1 cellular context compared by ENCODE assay signal in the genomic region with DNA sequence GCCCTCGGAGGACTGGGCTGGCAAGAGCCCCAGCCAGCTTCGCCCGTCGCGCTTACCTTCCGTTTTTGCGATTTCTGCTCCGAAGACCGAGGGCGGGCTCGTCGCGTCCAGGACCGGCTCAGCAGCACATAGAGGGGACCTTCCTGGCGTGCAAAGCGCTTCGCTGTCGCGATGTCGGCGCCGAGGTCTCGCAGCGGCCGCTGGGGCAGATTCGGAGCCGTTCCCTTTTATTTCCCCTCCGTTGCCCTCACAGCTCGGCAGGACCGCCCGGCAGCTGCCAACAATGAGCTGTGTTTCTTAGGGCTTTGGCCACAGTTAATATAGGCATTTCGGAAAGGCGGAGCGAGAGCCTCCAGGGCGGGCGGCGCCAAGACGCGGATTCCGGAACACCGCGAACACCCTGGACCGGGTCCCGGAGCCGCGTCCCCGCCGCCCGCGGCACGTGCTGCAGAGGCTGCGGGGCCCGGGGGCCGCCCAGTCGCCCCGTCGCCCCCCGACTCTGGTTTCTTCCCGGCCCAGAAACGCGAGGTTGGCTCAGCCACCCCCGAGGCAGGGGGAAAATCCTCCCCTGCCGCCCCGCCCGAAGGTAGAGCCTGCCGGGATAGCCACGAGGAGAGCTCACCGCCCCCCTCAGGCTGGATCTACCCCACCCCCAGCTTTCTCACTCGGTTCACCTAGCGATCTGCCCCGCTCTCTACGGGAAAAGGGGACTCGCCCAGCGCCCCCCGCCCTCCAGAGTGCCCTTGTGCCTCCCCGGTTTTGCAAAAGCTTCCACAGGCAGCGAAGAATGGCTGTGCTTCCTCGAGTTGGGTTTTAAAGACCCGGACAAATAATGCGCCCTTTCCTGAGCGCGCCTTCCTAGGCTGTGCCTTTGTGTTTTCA.
TF ChIP-seq lines count a peak whose summit lies in the region.

A gene with protein sequence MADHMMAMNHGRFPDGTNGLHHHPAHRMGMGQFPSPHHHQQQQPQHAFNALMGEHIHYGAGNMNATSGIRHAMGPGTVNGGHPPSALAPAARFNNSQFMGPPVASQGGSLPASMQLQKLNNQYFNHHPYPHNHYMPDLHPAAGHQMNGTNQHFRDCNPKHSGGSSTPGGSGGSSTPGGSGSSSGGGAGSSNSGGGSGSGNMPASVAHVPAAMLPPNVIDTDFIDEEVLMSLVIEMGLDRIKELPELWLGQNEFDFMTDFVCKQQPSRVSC (minus strand): TSS at position 292 of the 882 bp plus-strand sequence. CDS start 704 bp downstream, outside the sequence.

TF ChIP-seq in GM12878, 131 proteins besides CTCF, POLR2A, EP300 and RAD21 (continued from another document and continues in another):
- TF ChIP-seq, protein P1, sequence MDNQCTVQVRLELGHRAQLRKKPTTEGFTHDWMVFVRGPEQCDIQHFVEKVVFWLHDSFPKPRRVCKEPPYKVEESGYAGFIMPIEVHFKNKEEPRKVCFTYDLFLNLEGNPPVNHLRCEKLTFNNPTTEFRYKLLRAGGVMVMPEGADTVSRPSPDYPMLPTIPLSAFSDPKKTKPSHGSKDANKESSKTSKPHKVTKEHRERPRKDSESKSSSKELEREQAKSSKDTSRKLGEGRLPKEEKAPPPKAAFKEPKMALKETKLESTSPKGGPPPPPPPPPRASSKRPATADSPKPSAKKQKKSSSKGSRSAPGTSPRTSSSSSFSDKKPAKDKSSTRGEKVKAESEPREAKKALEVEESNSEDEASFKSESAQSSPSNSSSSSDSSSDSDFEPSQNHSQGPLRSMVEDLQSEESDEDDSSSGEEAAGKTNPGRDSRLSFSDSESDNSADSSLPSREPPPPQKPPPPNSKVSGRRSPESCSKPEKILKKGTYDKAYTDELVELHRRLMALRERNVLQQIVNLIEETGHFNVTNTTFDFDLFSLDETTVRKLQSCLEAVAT (IDR thresholded peaks at IDR 0.05) = peak; percentile 74
- peak; percentile 86; the same call in 1 of the 2 replicates for TF ChIP-seq BACH1 (IDR thresholded peaks at IDR 0.05; ENCODE audit: borderline replicate concordance)
- no peak for TF ChIP-seq HDAC2 (IDR thresholded peaks at IDR 0.05)
- TF ChIP-seq REST (IDR thresholded peaks at IDR 0.05; ENCODE audit: low read depth, low read length) = peak; percentile 39; the same call in 1 of the 2 replicates
- peak; percentile 6 for TF ChIP-seq SMAD1 (IDR thresholded peaks at IDR 0.05; ENCODE audit: low read depth, partially characterized antibody)
- TF ChIP-seq ESRRA (IDR thresholded peaks at IDR 0.05; ENCODE audit: low read length) = peak; percentile 46; the same call in 1 of the 2 replicates
- TF ChIP-seq CBX5 (IDR thresholded peaks at IDR 0.05; ENCODE audit: low read depth) = peak; percentile 86
- TF ChIP-seq YY1 (IDR thresholded peaks at IDR 0.05; ENCODE audit: low read depth, low read length) = peak; percentile 78; the same call in 1 of the 2 replicates
- TF ChIP-seq HDAC6 (IDR thresholded peaks at IDR 0.05; ENCODE audit: unreplicated experiment) = peak; percentile 57
- TF ChIP-seq, protein P2, sequence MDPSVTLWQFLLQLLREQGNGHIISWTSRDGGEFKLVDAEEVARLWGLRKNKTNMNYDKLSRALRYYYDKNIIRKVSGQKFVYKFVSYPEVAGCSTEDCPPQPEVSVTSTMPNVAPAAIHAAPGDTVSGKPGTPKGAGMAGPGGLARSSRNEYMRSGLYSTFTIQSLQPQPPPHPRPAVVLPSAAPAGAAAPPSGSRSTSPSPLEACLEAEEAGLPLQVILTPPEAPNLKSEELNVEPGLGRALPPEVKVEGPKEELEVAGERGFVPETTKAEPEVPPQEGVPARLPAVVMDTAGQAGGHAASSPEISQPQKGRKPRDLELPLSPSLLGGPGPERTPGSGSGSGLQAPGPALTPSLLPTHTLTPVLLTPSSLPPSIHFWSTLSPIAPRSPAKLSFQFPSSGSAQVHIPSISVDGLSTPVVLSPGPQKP (IDR thresholded peaks at IDR 0.05; ENCODE audit: low read depth, low read length) = 0 out of 2 replicates have a peak, but pooled peaks have one; percentile 13
- 0 out of 4 replicates have a peak, but pooled peaks of 1 of the 2 experiments have one; percentile 35 for TF ChIP-seq SRF (IDR thresholded peaks at IDR 0.05; ENCODE audit: low read depth in 2 of 2, low read length in 2 of 2)
- TF ChIP-seq CHD2 (IDR thresholded peaks at IDR 0.05; ENCODE audit: borderline replicate concordance, low read depth, low read length) = peak; percentile 81; the same call in 1 of the 2 replicates
- TF ChIP-seq TARDBP (IDR thresholded peaks at IDR 0.05; ENCODE audit: borderline replicate concordance) = 0 out of 2 replicates have a peak, but pooled peaks have one; percentile 52
- TF ChIP-seq EED (IDR thresholded peaks at IDR 0.05; ENCODE audit: low read depth) = 0 out of 2 replicates have a peak, but pooled peaks have one; percentile 6
- no peak for TF ChIP-seq RFX5 (IDR thresholded peaks at IDR 0.05; ENCODE audit: low read depth, low read length)
- TF ChIP-seq ZNF622 (IDR thresholded peaks at IDR 0.05) = no peak
- TF ChIP-seq KDM1A (IDR thresholded peaks at IDR 0.05; ENCODE audit: borderline replicate concordance) = no peak
- TF ChIP-seq SMAD5 (IDR thresholded peaks at IDR 0.05; ENCODE audit: low read depth) = peak; percentile 96
- peak; percentile 71 for TF ChIP-seq KLF5 (IDR thresholded peaks at IDR 0.05; ENCODE audit: partially characterized antibody)
- peak; percentile 28; the same call in 1 of the 2 replicates for TF ChIP-seq NR2C1 (IDR thresholded peaks at IDR 0.05)
- TF ChIP-seq JUNB (IDR thresholded peaks at IDR 0.05) = no peak
- peak; percentile 51; the same call in 1 of the 2 replicates for TF ChIP-seq TBL1XR1 (IDR thresholded peaks at IDR 0.05; ENCODE audit: low read depth, low read length)
- peak; percentile 61; the same call in 1 of the 2 replicates for TF ChIP-seq LARP7 (IDR thresholded peaks at IDR 0.05)
- TF ChIP-seq, protein P3, sequence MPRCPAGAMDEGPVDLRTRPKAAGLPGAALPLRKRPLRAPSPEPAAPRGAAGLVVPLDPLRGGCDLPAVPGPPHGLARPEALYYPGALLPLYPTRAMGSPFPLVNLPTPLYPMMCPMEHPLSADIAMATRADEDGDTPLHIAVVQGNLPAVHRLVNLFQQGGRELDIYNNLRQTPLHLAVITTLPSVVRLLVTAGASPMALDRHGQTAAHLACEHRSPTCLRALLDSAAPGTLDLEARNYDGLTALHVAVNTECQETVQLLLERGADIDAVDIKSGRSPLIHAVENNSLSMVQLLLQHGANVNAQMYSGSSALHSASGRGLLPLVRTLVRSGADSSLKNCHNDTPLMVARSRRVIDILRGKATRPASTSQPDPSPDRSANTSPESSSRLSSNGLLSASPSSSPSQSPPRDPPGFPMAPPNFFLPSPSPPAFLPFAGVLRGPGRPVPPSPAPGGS (IDR thresholded peaks at IDR 0.05; ENCODE audit: borderline replicate concordance, insufficient read depth, low read depth, low read length, poor library complexity, severe bottlenecking) = no peak
- TF ChIP-seq HDGF (IDR thresholded peaks at IDR 0.05) = no peak
- peak; percentile 18; the same call in 1 of the 2 replicates for TF ChIP-seq SMC3 (IDR thresholded peaks at IDR 0.05; ENCODE audit: borderline replicate concordance, low read length)
- peak; percentile 99 for TF ChIP-seq POLR2AphosphoS5 (IDR thresholded peaks at IDR 0.05; ENCODE audit: low read length)
- peak; percentile 21 for TF ChIP-seq PBX3 (IDR thresholded peaks at IDR 0.05; ENCODE audit: insufficient replicate concordance, low read depth, low read length)
- TF ChIP-seq IKZF2 (IDR thresholded peaks at IDR 0.05) = peak in 1 of 2 experiments; percentile 76; a peak in 2 of 4 replicates
- TF ChIP-seq, protein P4, sequence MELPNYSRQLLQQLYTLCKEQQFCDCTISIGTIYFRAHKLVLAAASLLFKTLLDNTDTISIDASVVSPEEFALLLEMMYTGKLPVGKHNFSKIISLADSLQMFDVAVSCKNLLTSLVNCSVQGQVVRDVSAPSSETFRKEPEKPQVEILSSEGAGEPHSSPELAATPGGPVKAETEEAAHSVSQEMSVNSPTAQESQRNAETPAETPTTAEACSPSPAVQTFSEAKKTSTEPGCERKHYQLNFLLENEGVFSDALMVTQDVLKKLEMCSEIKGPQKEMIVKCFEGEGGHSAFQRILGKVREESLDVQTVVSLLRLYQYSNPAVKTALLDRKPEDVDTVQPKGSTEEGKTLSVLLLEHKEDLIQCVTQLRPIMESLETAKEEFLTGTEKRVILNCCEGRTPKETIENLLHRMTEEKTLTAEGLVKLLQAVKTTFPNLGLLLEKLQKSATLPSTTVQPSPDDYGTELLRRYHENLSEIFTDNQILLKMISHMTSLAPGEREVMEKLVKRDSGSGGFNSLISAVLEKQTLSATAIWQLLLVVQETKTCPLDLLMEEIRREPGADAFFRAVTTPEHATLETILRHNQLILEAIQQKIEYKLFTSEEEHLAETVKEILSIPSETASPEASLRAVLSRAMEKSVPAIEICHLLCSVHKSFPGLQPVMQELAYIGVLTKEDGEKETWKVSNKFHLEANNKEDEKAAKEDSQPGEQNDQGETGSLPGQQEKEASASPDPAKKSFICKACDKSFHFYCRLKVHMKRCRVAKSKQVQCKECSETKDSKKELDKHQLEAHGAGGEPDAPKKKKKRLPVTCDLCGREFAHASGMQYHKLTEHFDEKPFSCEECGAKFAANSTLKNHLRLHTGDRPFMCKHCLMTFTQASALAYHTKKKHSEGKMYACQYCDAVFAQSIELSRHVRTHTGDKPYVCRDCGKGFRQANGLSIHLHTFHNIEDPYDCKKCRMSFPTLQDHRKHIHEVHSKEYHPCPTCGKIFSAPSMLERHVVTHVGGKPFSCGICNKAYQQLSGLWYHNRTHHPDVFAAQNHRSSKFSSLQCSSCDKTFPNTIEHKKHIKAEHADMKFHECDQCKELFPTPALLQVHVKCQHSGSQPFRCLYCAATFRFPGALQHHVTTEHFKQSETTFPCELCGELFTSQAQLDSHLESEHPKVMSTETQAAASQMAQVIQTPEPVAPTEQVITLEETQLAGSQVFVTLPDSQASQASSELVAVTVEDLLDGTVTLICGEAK (IDR thresholded peaks at IDR 0.05; ENCODE audit: borderline replicate concordance) = peak; percentile 45; the same call in 1 of the 2 replicates
- TF ChIP-seq PAX8 (IDR thresholded peaks at IDR 0.05) = no peak
- TF ChIP-seq RUNX3 (IDR thresholded peaks at IDR 0.05; ENCODE audit: low read length) = peak; percentile 56; the same call in 1 of the 2 replicates
- no peak for TF ChIP-seq ZBTB33 (IDR thresholded peaks at IDR 0.05)
- peak; percentile 99 to 100 for TF ChIP-seq BHLHE40 (IDR thresholded peaks at IDR 0.05; ENCODE audit: borderline replicate concordance in 1 of 2, low read depth in 2 of 2, low read length in 1 of 2)
- TF ChIP-seq ZSCAN29 (IDR thresholded peaks at IDR 0.05) = peak; percentile 91
- TF ChIP-seq ASH2L (IDR thresholded peaks at IDR 0.05; ENCODE audit: borderline replicate concordance, low read depth) = peak; percentile 26; the same call in 1 of the 2 replicates
- no peak for TF ChIP-seq EZH2 (IDR thresholded peaks at IDR 0.05; ENCODE audit: borderline replicate concordance, control insufficient read depth, low read depth, low read length)
- 0 out of 2 replicates have a peak, but pooled peaks have one; percentile 33 for TF ChIP-seq GABPA (IDR thresholded peaks at IDR 0.05; ENCODE audit: low read depth)
- TF ChIP-seq EGR1 (IDR thresholded peaks at IDR 0.05; ENCODE audit: borderline replicate concordance in 1 of 2, low read depth in 2 of 2, low read length in 2 of 2) = peak in 1 of 2 experiments; percentile 61; a peak in 2 of 3 replicates
